ENCODE assay signal across 35 cellular contexts in genomic region chr4:23993373-23993772, GRCh38.
A peak's percentile ranks its signal among the peaks of the same experiment; 100 is the strongest.
DNase-seq lines count a peak whose midpoint lies in the region; ATAC-seq, FAIRE-seq and TF ChIP-seq lines count a peak whose summit lies in the region.
"Had no signal": no experiment of that assay in that cellular context is flagged by ENCODE, and none has a peak within 500 bp of the region (broad histone marks: within the 10 kb centered on the region; RNA-seq: fewer than 3 reads in every experiment).

No MANE protein-coding gene starts in this region.

- in situ Hi-C loops in HepG2 (cut with HindIII; ENCODE audit: extremely low pct_ligation_motif_present, low pct_unique_long_range_greater_than_20kb) = no loop called here

- TF ChIP-seq POLR2A in HepG2 (IDR thresholded peaks at IDR 0.05; ENCODE audit: insufficient read depth in 1 of 2, low read depth in 2 of 2, low read length in 2 of 2) (no peak), right lobe of liver (IDR thresholded peaks at IDR 0.05) (no peak)

- intact Hi-C loops in HepG2 (cut with micrococcal nuclease; ENCODE audit: unreplicated experiment) = no loop called here
- intact Hi-C loops in right lobe of liver (cut with DNase I) = no loop called here

- H3K9me3 ChIP-seq in HepG2 (ENCODE audit: low read length) = no peaks in the 10 kb centered on the region
- H3K9me3 ChIP-seq in right lobe of liver = no peaks in the 10 kb centered on the region
- no peaks in the 10 kb centered on the region for H3K9me3 ChIP-seq in osteoblast (ENCODE audit: low read depth, low read length)
- H3K9me3 ChIP-seq in smooth muscle cell (replicated peaks; ENCODE audit: low read depth) = no peaks in the 10 kb centered on the region
- H3K9me3 ChIP-seq: heart left ventricle, left lung, suprapubic skin, upper lobe of left lung had no signal

- H4K20me1 ChIP-seq in HepG2 (ENCODE audit: insufficient read depth, low read length) (no peaks in the 10 kb centered on the region), osteoblast (ENCODE audit: insufficient read depth, low read length) (no peaks in the 10 kb centered on the region), smooth muscle cell (ENCODE audit: low read depth) (no peaks in the 10 kb centered on the region)

- TF ChIP-seq EP300 in HepG2 (IDR thresholded peaks at IDR 0.05; ENCODE audit: low read depth in 2 of 2, low read length in 2 of 2) (no peak), HepG2 (CRISPR knock-in tag; IDR thresholded peaks at IDR 0.05; ENCODE audit: borderline replicate concordance) (no peak)

- no peaks in the 10 kb centered on the region for H3K79me2 ChIP-seq in HepG2 (ENCODE audit: insufficient read depth, low read length)
- no peaks in the 10 kb centered on the region for H3K79me2 ChIP-seq in osteoblast (ENCODE audit: insufficient read depth, low read length)
- H3K79me2 ChIP-seq in smooth muscle cell (ENCODE audit: low read depth) = no peaks in the 10 kb centered on the region

- no peak overlapping the region for H3K9ac ChIP-seq in HepG2 (ENCODE audit: insufficient read depth, low read depth, low read length)
- H3K9ac ChIP-seq in smooth muscle cell (ENCODE audit: low read depth) = no peak overlapping the region

- no peak overlapping the region for H3K27ac ChIP-seq in HepG2 (ENCODE audit: extremely low read length, insufficient read depth, low read length)
- H3K27ac ChIP-seq in right lobe of liver = no peak overlapping the region
- no peak overlapping the region for H3K27ac ChIP-seq in osteoblast (ENCODE audit: low read depth, low read length)
- no peak overlapping the region for H3K27ac ChIP-seq in smooth muscle cell (ENCODE audit: low read depth)
- H3K27ac ChIP-seq: 22Rv1, brain microvascular endothelial cell, esophagus squamous epithelium, foreskin keratinocyte, heart left ventricle, HL-60, left lung, suprapubic skin, upper lobe of left lung had no signal

- WGBS in HepG2 (ENCODE audit: low lambda C conversion rate) = 0% methylated on average over 1 of the region's 1 CpG
- WGBS in right lobe of liver (ENCODE audit: insufficient coverage, low coverage, low lambda C conversion rate, missing lambda C conversion rate) = 70% methylated on average over 1 of the region's 1 CpG
- 96% methylated on average over 1 of the region's 1 CpG for WGBS in smooth muscle cell (ENCODE audit: low lambda C conversion rate)

- H2AFZ ChIP-seq in HepG2 (ENCODE audit: low read length) (no peak overlapping the region), osteoblast (ENCODE audit: low read length) (no peak overlapping the region), smooth muscle cell (ENCODE audit: low read depth) (no peak overlapping the region)

- CTCF ChIA-PET in HepG2 (lab: Yijun Ruan, JAX; ENCODE audit: low intra/inter-chr PET ratio, low total read pairs) = no interaction called here

- no peak overlapping the region for H3K4me2 ChIP-seq in HepG2 (ENCODE audit: low read depth, low read length)
- H3K4me2 ChIP-seq in osteoblast (ENCODE audit: insufficient read depth, low read length) = no peak overlapping the region
- H3K4me2 ChIP-seq in smooth muscle cell = no peak overlapping the region

- BruUV-seq in HepG2 (replicated peaks; lab: Mats Ljungman, UMichigan) = no TSS peak

- H3K4me3 ChIP-seq in HepG2 (replicated peaks in 1 of 3; ENCODE audit: insufficient read depth in 1 of 3, low read depth in 2 of 3, low read length in 3 of 3) (no peak overlapping the region), right lobe of liver (no peak overlapping the region), osteoblast (ENCODE audit: insufficient read depth, low read length) (no peak overlapping the region), smooth muscle cell (no peak overlapping the region)
- H3K4me3 ChIP-seq: esophagus squamous epithelium, heart left ventricle, left lung, suprapubic skin, upper lobe of left lung had no signal

- H3K36me3 ChIP-seq in HepG2 (replicated peaks in 1 of 2; ENCODE audit: control insufficient read depth in 1 of 2, insufficient read depth in 2 of 2, low read length in 2 of 2) (no peaks in the 10 kb centered on the region), right lobe of liver (no peaks in the 10 kb centered on the region), osteoblast (ENCODE audit: insufficient read depth, low read length) (no peaks in the 10 kb centered on the region), smooth muscle cell (ENCODE audit: low read depth) (no peaks in the 10 kb centered on the region)
- H3K36me3 ChIP-seq: brain microvascular endothelial cell, esophagus squamous epithelium, heart left ventricle, left lung, suprapubic skin, upper lobe of left lung had no signal

- no peak for TF ChIP-seq RAD21 in HepG2 (CRISPR knock-in tag; IDR thresholded peaks at IDR 0.05)

- H3K27me3 ChIP-seq in HepG2 (ENCODE audit: control insufficient read depth in 1 of 2, insufficient read depth in 2 of 2, low read length in 2 of 2) (no peaks in the 10 kb centered on the region), right lobe of liver (no peaks in the 10 kb centered on the region), osteoblast (ENCODE audit: insufficient read depth, low read length) (no peaks in the 10 kb centered on the region), smooth muscle cell (ENCODE audit: low read depth) (no peaks in the 10 kb centered on the region)
- H3K27me3 ChIP-seq: brain microvascular endothelial cell, foreskin keratinocyte, heart left ventricle, left lung, suprapubic skin, upper lobe of left lung had no signal

- H3K4me1 ChIP-seq in HepG2 (ENCODE audit: insufficient read depth, low read length) (no peaks in the 10 kb centered on the region), right lobe of liver (peaks cover 0 to 6% (median 0%) of the 10 kb centered on the region in 4 donors), osteoblast (ENCODE audit: insufficient read depth, low read length) (no peaks in the 10 kb centered on the region), smooth muscle cell (ENCODE audit: low read depth) (no peaks in the 10 kb centered on the region)
- H3K4me1 ChIP-seq: esophagus squamous epithelium, foreskin keratinocyte, heart left ventricle, left lung, suprapubic skin, upper lobe of left lung had no signal

- ATAC-seq in HepG2 (no peak), right lobe of liver (no peak), HG02571 (IDR thresholded peaks at IDR 0.05; ENCODE audit: unreplicated experiment) (peak; percentile 60), HG03521 (IDR thresholded peaks at IDR 0.05; ENCODE audit: unreplicated experiment) (peak; percentile 77)
- ATAC-seq: foreskin keratinocyte, heart left ventricle, left lung had no signal

- no peaks in the 10 kb centered on the region for H3F3A ChIP-seq in smooth muscle cell (ENCODE audit: low read depth)

- no peak for TF ChIP-seq CTCF in HepG2 (CRISPR knock-in tag; IDR thresholded peaks at IDR 0.05)
- TF ChIP-seq CTCF in right lobe of liver (IDR thresholded peaks at IDR 0.05) = no peak
- no peak for TF ChIP-seq CTCF in osteoblast (IDR thresholded peaks at IDR 0.05; ENCODE audit: extremely low read depth, low read depth, low read length)
- no peak for TF ChIP-seq CTCF in smooth muscle cell (IDR thresholded peaks at IDR 0.05; ENCODE audit: borderline replicate concordance, insufficient read depth, poor library complexity, severe bottlenecking)

- DNase-seq in HepG2 (ENCODE audit: low spot score) = no peak
- DNase-seq in right lobe of liver = no peak
- no peak for DNase-seq in activated CD4-positive, CD25-positive, alpha-beta regulatory T cell treated with anti-CD3 and anti-CD28 coated beads, Interleukin-2, amount 50 U/mL, for 72 hours
- DNase-seq in amygdala (lab: John Stamatoyannopoulos, UW) = no peak
- DNase-seq in osteoblast (ENCODE audit: insufficient read length, low spot score, missing footprints) = no peak
- DNase-seq in smooth muscle cell (lab: John Stamatoyannopoulos, UW; ENCODE audit: unreplicated experiment) = no peak
- DNase-seq: activated CD4-positive, alpha-beta T cell treated with anti-CD3 and anti-CD28 coated beads for 4 hours; activated CD8-positive, alpha-beta memory T cell treated with anti-CD3 and anti-CD28 coated beads for 24 hours; activated T-cell treated with anti-CD3 and anti-CD28 coated beads for 4 hours; amniotic stem cell; brain microvascular endothelial cell; C1 segment of cervical spinal cord; DMS153; esophagus squamous epithelium; foreskin keratinocyte; heart left ventricle; islet precursor cell; left lung; MM.1S; NCI-H1417; NCI-H2081; NCI-H345; NCI-H69; nephron progenitor cell; SIG-M5; stimulated activated naive CD4-positive, alpha-beta T cell treated with Interleukin-2 at 50 U/mL for 16 hours; upper lobe of left lung had no signal

- POLR2A ChIA-PET in HepG2 (lab: Yijun Ruan, JAX) = no interaction called here

- FAIRE-seq in HepG2 (lab: Jason Lieb, UNC) = no peak
- FAIRE-seq: endometrium, H54, RCC 7860 had no signal

TF ChIP-seq in HepG2, 621 proteins besides CTCF, POLR2A, EP300 and RAD21:
- TF ChIP-seq MZF1 (CRISPR knock-in tag; IDR thresholded peaks at IDR 0.05; ENCODE audit: borderline replicate concordance) (no peak), ZNF629 (CRISPR knock-in tag; conservative IDR thresholded peaks at IDR 0.05) (peak; percentile 53), POGK (CRISPR knock-in tag; conservative IDR thresholded peaks at IDR 0.05) (no peak)
TF ChIP-seq in HepG2: peak in this region for 1.

Comparison
In these comparisons a context has a peak if more than half of its experiments do, and no peak if none do; other contexts are left out.
1. ATAC-seq: peak in HG02571 (single experiment) and HG03521 (single experiment); none in HepG2 (single experiment) and right lobe of liver (0 of 4).